26 cellular contexts compared by ENCODE assay signal in the genomic region with DNA sequence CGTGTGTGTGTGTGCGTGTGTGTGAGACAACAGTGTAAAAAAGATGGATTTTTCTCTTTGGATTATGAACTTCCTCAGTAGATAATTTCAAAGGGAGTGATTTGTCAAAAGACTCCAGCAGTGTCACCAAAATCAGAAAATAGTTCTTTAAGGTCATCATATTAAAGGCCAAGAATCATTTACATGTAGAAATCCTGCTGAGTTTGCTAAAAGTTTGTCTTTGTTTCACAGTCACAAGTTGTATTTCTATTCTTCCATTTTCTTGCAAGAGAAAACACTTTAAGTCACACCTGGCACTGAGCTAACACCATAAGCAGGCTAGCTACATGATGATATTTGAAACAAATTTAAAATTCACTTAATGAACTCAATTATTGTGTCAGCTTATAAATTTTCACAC.
"Had no signal": no experiment of that assay in that cellular context is flagged by ENCODE, and none has a peak within 500 bp of the region (broad histone marks: within the 10 kb centered on the region; RNA-seq: fewer than 3 reads in every experiment).

No MANE protein-coding gene starts in this region.

- ATAC-seq: effector memory CD8-positive, alpha-beta T cell; esophagus mucosa; gastrocnemius medialis; heart right ventricle; left cardiac atrium; left lung; left ventricle myocardium superior; lower lobe of right lung; mucosa of descending colon had no signal

- H3K27ac ChIP-seq: colonic mucosa, epithelial cell of prostate, esophagus squamous epithelium, gastrocnemius medialis, heart right ventricle, left lung, lower lobe of right lung had no signal

- H3K36me3 ChIP-seq: colonic mucosa, esophagus squamous epithelium, gastrocnemius medialis, heart right ventricle, left lung, lower lobe of right lung had no signal

- H3K4me3 ChIP-seq: colonic mucosa, esophagus squamous epithelium, gastrocnemius medialis, heart right ventricle, left lung, lower lobe of right lung, mucosa of descending colon had no signal

- FAIRE-seq: endometrium, islet of Langerhans, keratinocyte had no signal

- H3K4me1 ChIP-seq: colonic mucosa, esophagus squamous epithelium, gastrocnemius medialis, heart right ventricle, left lung, lower lobe of right lung had no signal

- H3K9me3 ChIP-seq: colonic mucosa, esophagus squamous epithelium, gastrocnemius medialis, heart right ventricle, left lung, lower lobe of right lung, mucosa of descending colon had no signal

- DNase-seq: colonic mucosa; cortex of kidney; effector CD8-positive, alpha-beta T cell; effector memory CD8-positive, alpha-beta T cell; endodermal cell; erythroblast; esophagus squamous epithelium; foreskin fibroblast; foreskin melanocyte; gastrocnemius medialis; glutamatergic neuron; head of caudate nucleus; heart right ventricle; hippocampal formation; left cardiac atrium; left lung; left ventricle myocardium superior; lower lobe of right lung; mesenchymal stem cell; mucosa of descending colon; naive B cell had no signal

- H3K27me3 ChIP-seq: colonic mucosa, esophagus squamous epithelium, gastrocnemius medialis, heart right ventricle, left lung had no signal
